Comparison of ENCODE assay signal across 7 cellular contexts in genomic region chr17:19237139-19237388, GRCh38. TPM values are rescaled to one million over a fixed set of nuclear protein-coding genes. Genes with fewer than 3 reads are reported as not detected.
DNase-seq lines count a peak whose midpoint lies in the region; ATAC-seq and TF ChIP-seq lines count a peak whose summit lies in the region.
"Not testable (repeated sequence)": the region's sequence is repeated elsewhere in the genome, so short reads cannot be mapped to it uniquely, and the experiment has no call there.

Gene EPN2 (plus strand): TSS chr17:19237366. CDS start chr17:19283120, 45,754 bp downstream.

- intact Hi-C loops in left cardiac atrium (cut with DNase I), result not testable (repeated sequence)

- not testable (repeated sequence) for H3K36me3 Mint-ChIP-seq in naive B cell

- peak within 1 kb of the TSS; percentile 70 for H3K9ac ChIP-seq in OCI-LY3 (ENCODE audit: low read length)

- H3K36me3 ChIP-seq in OCI-LY3 (replicated peaks; ENCODE audit: low read depth, low read length), result not testable (repeated sequence)

- H3K4me3 ChIP-seq in GM12875 (ENCODE audit: low read depth, low read length), result peak within 1 kb of the TSS; percentile 97
- peak within 1 kb of the TSS; percentile 89 for H3K4me3 ChIP-seq in OCI-LY3 (ENCODE audit: low read length)
- H3K4me3 ChIP-seq in choroid plexus epithelial cell (ENCODE audit: low read depth, low read length), result peak within 1 kb of the TSS; percentile 95

- H3K4me3 Mint-ChIP-seq in naive B cell, result peak within 1 kb of the TSS; percentile 86 to 95 (median 90)

- H3K4me1 Mint-ChIP-seq in naive B cell, result peaks cover 5 to 15% (median 9%) of the 10 kb centered on the region in 3 donors

- H3K4me2 ChIP-seq in OCI-LY3 (ENCODE audit: low read length), result peak within 1 kb of the TSS; percentile 66

- H3K9me3 Mint-ChIP-seq in naive B cell, result not testable (repeated sequence)

- not testable (repeated sequence) for H3K9me3 ChIP-seq in OCI-LY3 (ENCODE audit: insufficient read depth, low read length)

- not testable (repeated sequence) for H2AFZ ChIP-seq in OCI-LY3 (ENCODE audit: low read depth, low read length)

- H3K27me3 ChIP-seq in OCI-LY3 (ENCODE audit: low read depth, low read length), result not testable (repeated sequence)

- H3K27ac ChIP-seq in OCI-LY3 (ENCODE audit: low read length), result not testable (repeated sequence)

- H3K27me3 Mint-ChIP-seq in naive B cell, result not testable (repeated sequence)

- DNase-seq in activated CD8-positive, alpha-beta memory T cell treated with anti-CD3 and anti-CD28 coated beads, Interleukin-2, amount 50 U/mL, for 48 hours, result peak; percentile 83
- DNase-seq in choroid plexus epithelial cell (ENCODE audit: low read depth) (peak; percentile 58), left cardiac atrium (peak; percentile 75)
- DNase-seq in naive B cell, result not testable (repeated sequence)
- DNase-seq in stimulated activated CD4-positive, alpha-beta T cell treated with anti-CD3 and anti-CD28 coated beads, Interleukin-2, amount 100 ng/mL, for 48 hours, result peak; percentile 32 to 55

- not testable (repeated sequence) for H3K4me1 ChIP-seq in OCI-LY3 (ENCODE audit: low read length)

- peak within 1 kb of the TSS in 5 of 6 donors; percentile 63 to 91 (median 90) for H3K27ac Mint-ChIP-seq in naive B cell

- H3K79me2 ChIP-seq in OCI-LY3 (ENCODE audit: low read length), result not testable (repeated sequence)

- not testable (repeated sequence) for H4K20me1 ChIP-seq in OCI-LY3 (ENCODE audit: insufficient read depth, low read length)

- TF ChIP-seq CTCF in GM12875 (IDR thresholded peaks at IDR 0.05; ENCODE audit: borderline replicate concordance, insufficient read depth, low read depth, low read length); OCI-LY3 (IDR thresholded peaks at IDR 0.05; ENCODE audit: low read depth, low read length); choroid plexus epithelial cell (conservative IDR thresholded peaks at IDR 0.05; ENCODE audit: low read depth, low read length): not testable (repeated sequence)

- ATAC-seq in left cardiac atrium, result peak; percentile 95
- ATAC-seq in naive B cell (ENCODE audit: low read depth in 2 of 2), result peak in 1 of 2 donors; percentile 70

RNA-seq across cellular contexts. Expression of gene EPN2, which starts in this region (rescaled TPM):
- 10 to 100 TPM; 74.1 to 82.2 TPM for total RNA-seq in left cardiac atrium
- 10 to 100 TPM in 5 of 6 donors, 1 to 10 TPM in 1; 9.8 to 35.0 (median 28.9) TPM for polyA plus RNA-seq in naive B cell (ENCODE audit: low read depth in 6 of 6)
